ENCODE assay signal across 12 cellular contexts in genomic region chr6:54135665-54136370, GRCh38. TPM values are rescaled to one million over a fixed set of nuclear protein-coding genes. Genes with fewer than 3 reads are reported as not detected.
DNase-seq lines count a peak whose midpoint lies in the region; ATAC-seq and TF ChIP-seq lines count a peak whose summit lies in the region.
"Had no signal": no experiment of that assay in that cellular context is flagged by ENCODE, and none has a peak within 500 bp of the region (broad histone marks: within the 10 kb centered on the region; RNA-seq: fewer than 3 reads in every experiment).

No MANE protein-coding gene starts in this region.

- no peaks in the 10 kb centered on the region for H3K27me3 Mint-ChIP-seq in activated CD8-positive, alpha-beta T cell treated with anti-CD3 and anti-CD28 coated beads for 36 hours

- TF ChIP-seq CTCF in activated CD8-positive, alpha-beta T cell treated with anti-CD3 and anti-CD28 coated beads for 36 hours (IDR thresholded peaks at IDR 0.05): no peak

- ATAC-seq in GM21423 (IDR thresholded peaks at IDR 0.05; ENCODE audit: unreplicated experiment): no peak
- no peak for ATAC-seq in activated CD8-positive, alpha-beta T cell treated with anti-CD3 and anti-CD28 coated beads for 36 hours
- ATAC-seq in HG03571 (IDR thresholded peaks at IDR 0.05; ENCODE audit: unreplicated experiment): no peak

- intact Hi-C loops in activated CD8-positive, alpha-beta T cell treated with anti-CD3 and anti-CD28 coated beads for 36 hours (cut with micrococcal nuclease): no loop called here

- H3K9me3 Mint-ChIP-seq in activated CD8-positive, alpha-beta T cell treated with anti-CD3 and anti-CD28 coated beads for 36 hours: peaks cover 2% of the 10 kb centered on the region

- CTCF ChIA-PET in activated CD8-positive, alpha-beta T cell treated with anti-CD3 and anti-CD28 coated beads for 36 hours (lab: Charles Lee): no interaction called here

- POLR2A ChIA-PET in activated CD8-positive, alpha-beta T cell treated with anti-CD3 and anti-CD28 coated beads for 36 hours (lab: Charles Lee): interaction anchor here (0.6 to 1.1 kb wide), 2 partner anchors 12 to 13 kb away, joined by 3 to 5 read pairs; no protein-coding TSS in a partner anchor

- H3K36me3 Mint-ChIP-seq in activated CD8-positive, alpha-beta T cell treated with anti-CD3 and anti-CD28 coated beads for 36 hours (ENCODE audit: low read depth): no peaks in the 10 kb centered on the region

- no peak overlapping the region for H3K4me3 Mint-ChIP-seq in activated CD8-positive, alpha-beta T cell treated with anti-CD3 and anti-CD28 coated beads for 36 hours

- no peak overlapping the region for H3K27ac Mint-ChIP-seq in activated CD8-positive, alpha-beta T cell treated with anti-CD3 and anti-CD28 coated beads for 36 hours

- no peaks in the 10 kb centered on the region for H3K4me1 Mint-ChIP-seq in activated CD8-positive, alpha-beta T cell treated with anti-CD3 and anti-CD28 coated beads for 36 hours (ENCODE audit: low read depth)

- DNase-seq in NCI-H1105 treated with DMSO at 0.1 percent for 48 hours (lab: John Stamatoyannopoulos, UW) (peak; percentile 16), NCI-H1105 (lab: John Stamatoyannopoulos, UW) (no peak), amniotic epithelial cell (ENCODE audit: low read depth) (peak; percentile 73), inferior parietal cortex (ENCODE audit: extremely low spot score) (peak; percentile 59), stromal cell of bone marrow (ENCODE audit: low read depth) (peak; percentile 53)
- no peak for DNase-seq in activated CD8-positive, alpha-beta T cell treated with anti-CD3 and anti-CD28 coated beads for 36 hours
- DNase-seq: Karpas-422; NK-92 treated with Interleukin-12 subunit alpha and Interleukin-12 subunit beta, amount 100 ng/mL, for 24 hours; stimulated activated CD4-positive, alpha-beta T cell treated with anti-CD3 and anti-CD28 coated beads, Interleukin-4, amount 100 ng/mL, for 4 hours; upper lobe of left lung had no signal

RNA-seq across cellular contexts. Expression of gene MLIP, which starts 24.6 kb away (rescaled TPM):
- total RNA-seq in activated CD8-positive, alpha-beta T cell treated with anti-CD3 and anti-CD28 coated beads for 36 hours: not detected

Comparison
In these comparisons a context has a peak if more than half of its experiments do, and no peak if none do; other contexts are left out.
1. DNase-seq: peak in NCI-H1105 treated with DMSO at 0.1 percent for 48 hours (single experiment), amniotic epithelial cell (single experiment), inferior parietal cortex (single experiment) and stromal cell of bone marrow (single experiment); none in NCI-H1105 (single experiment) and activated CD8-positive, alpha-beta T cell treated with anti-CD3 and anti-CD28 coated beads for 36 hours (single experiment).